9 cellular contexts compared by ENCODE assay signal in the genomic region with DNA sequence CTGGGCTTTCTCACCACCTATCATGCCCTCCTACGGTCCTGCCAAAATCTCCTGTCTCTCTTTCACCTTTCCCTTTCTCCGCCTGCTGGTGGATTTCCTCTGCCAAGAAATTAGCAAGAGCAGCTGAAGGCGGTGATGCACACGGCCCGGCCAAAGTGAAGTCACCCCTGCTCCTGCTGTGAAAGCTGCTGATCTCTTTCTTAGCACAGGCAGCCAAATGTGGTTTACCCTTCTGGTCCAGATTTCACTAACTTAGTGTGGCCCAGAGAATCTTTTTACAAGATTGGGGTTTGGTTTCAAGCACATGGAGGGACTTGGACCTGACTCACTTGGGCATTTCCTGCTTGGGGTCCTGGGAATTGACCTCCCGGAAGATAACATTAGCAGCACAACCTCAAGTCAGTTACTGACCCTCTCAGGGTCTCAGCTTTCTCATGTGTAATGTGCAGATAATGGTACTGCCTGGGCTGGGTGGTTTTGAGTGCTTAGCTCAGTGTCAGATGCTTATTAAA.
DNase-seq lines count a peak whose midpoint lies in the region; ATAC-seq lines count a peak whose summit lies in the region.
"Had no signal": no experiment of that assay in that cellular context is flagged by ENCODE, and none has a peak within 500 bp of the region (broad histone marks: within the 10 kb centered on the region; RNA-seq: fewer than 3 reads in every experiment).

No MANE protein-coding gene starts in this region.

- H3K27me3 Mint-ChIP-seq in activated naive CD4-positive, alpha-beta T cell treated with anti-CD3 and anti-CD28 coated beads for 36 hours (ENCODE audit: low read depth): no peaks in the 10 kb centered on the region

- intact Hi-C loops in activated naive CD4-positive, alpha-beta T cell treated with anti-CD3 and anti-CD28 coated beads for 36 hours (cut with micrococcal nuclease): no loop called here

- DNase-seq in activated naive CD4-positive, alpha-beta T cell treated with anti-CD3 and anti-CD28 coated beads for 36 hours: peak; percentile 60
- no peak for DNase-seq in activated naive CD4-positive, alpha-beta T cell (lab: John Stamatoyannopoulos, UW)
- DNase-seq in KBM-7 (peak; percentile 44), amniotic epithelial cell (ENCODE audit: low read depth) (peak; percentile 94), islet precursor cell (peak; percentile 83), T-helper 9 cell (no peak), amniotic stem cell (lab: John Stamatoyannopoulos, UW) (no peak)
- peak; percentile 34 to 85 for DNase-seq in stimulated activated effector memory CD8-positive, alpha-beta T cell treated with anti-CD3 and anti-CD28 coated beads, Interleukin-12 subunit alpha, Interleukin-12 subunit beta, amount 100 ng/mL, for 72 hours (ENCODE audit: low spot score in 2 of 2)
- DNase-seq: upper lobe of left lung had no signal

- no peak overlapping the region for H3K4me3 Mint-ChIP-seq in activated naive CD4-positive, alpha-beta T cell treated with anti-CD3 and anti-CD28 coated beads for 36 hours
- peak overlapping the region; percentile 49 for H3K4me3 Mint-ChIP-seq in stimulated activated effector memory CD8-positive, alpha-beta T cell treated with anti-CD3 and anti-CD28 coated beads, Interleukin-12 subunit alpha, Interleukin-12 subunit beta, amount 100 ng/mL, for 72 hours

- H3K27ac Mint-ChIP-seq in activated naive CD4-positive, alpha-beta T cell treated with anti-CD3 and anti-CD28 coated beads for 36 hours: peak overlapping the region; percentile 38
- H3K27ac Mint-ChIP-seq in stimulated activated effector memory CD8-positive, alpha-beta T cell treated with anti-CD3 and anti-CD28 coated beads, Interleukin-12 subunit alpha, Interleukin-12 subunit beta, amount 100 ng/mL, for 72 hours: peak overlapping the region; percentile 85

- H3K36me3 Mint-ChIP-seq in activated naive CD4-positive, alpha-beta T cell treated with anti-CD3 and anti-CD28 coated beads for 36 hours (ENCODE audit: low read depth): peaks cover under 1% of the 10 kb centered on the region
- peaks cover 3% of the 10 kb centered on the region for H3K36me3 Mint-ChIP-seq in stimulated activated effector memory CD8-positive, alpha-beta T cell treated with anti-CD3 and anti-CD28 coated beads, Interleukin-12 subunit alpha, Interleukin-12 subunit beta, amount 100 ng/mL, for 72 hours

- H3K9me3 Mint-ChIP-seq in activated naive CD4-positive, alpha-beta T cell treated with anti-CD3 and anti-CD28 coated beads for 36 hours: no peaks in the 10 kb centered on the region
- no peaks in the 10 kb centered on the region for H3K9me3 Mint-ChIP-seq in stimulated activated effector memory CD8-positive, alpha-beta T cell treated with anti-CD3 and anti-CD28 coated beads, Interleukin-12 subunit alpha, Interleukin-12 subunit beta, amount 100 ng/mL, for 72 hours

- in situ Hi-C loops in KBM-7 (cut with MboI; ENCODE audit: low pct_unique_long_range_greater_than_20kb, low sequenced_read_pairs): no loop called here

- CTCF ChIA-PET in activated naive CD4-positive, alpha-beta T cell treated with anti-CD3 and anti-CD28 coated beads for 36 hours (lab: Charles Lee): interaction anchor here (0.6 to 1.9 kb wide), 4 partner anchors 117 to 217 kb away, joined by 3 to 5 read pairs (median 3); partner anchors contain the start of gene SOCS1

- peak; percentile 95 for ATAC-seq in stimulated activated effector memory CD8-positive, alpha-beta T cell treated with anti-CD3 and anti-CD28 coated beads, Interleukin-12 subunit alpha, Interleukin-12 subunit beta, amount 100 ng/mL, for 72 hours

- H3K4me1 Mint-ChIP-seq in activated naive CD4-positive, alpha-beta T cell treated with anti-CD3 and anti-CD28 coated beads for 36 hours (ENCODE audit: low read depth): peaks cover 52% of the 10 kb centered on the region
- peaks cover 69% of the 10 kb centered on the region for H3K4me1 Mint-ChIP-seq in stimulated activated effector memory CD8-positive, alpha-beta T cell treated with anti-CD3 and anti-CD28 coated beads, Interleukin-12 subunit alpha, Interleukin-12 subunit beta, amount 100 ng/mL, for 72 hours

Comparison
In these comparisons a context has a peak if more than half of its experiments do, and no peak if none do; other contexts are left out.
1. DNase-seq: peak in activated naive CD4-positive, alpha-beta T cell treated with anti-CD3 and anti-CD28 coated beads for 36 hours (single experiment), KBM-7 (single experiment), amniotic epithelial cell (single experiment), islet precursor cell (single experiment) and stimulated activated effector memory CD8-positive, alpha-beta T cell treated with anti-CD3 and anti-CD28 coated beads, Interleukin-12 subunit alpha, Interleukin-12 subunit beta, amount 100 ng/mL, for 72 hours (2 of 2); none in activated naive CD4-positive, alpha-beta T cell (0 of 4), T-helper 9 cell (single experiment) and amniotic stem cell (single experiment).